In genomic region chr1:44640178-44640865, GRCh38 we compare ENCODE assay signal across 17 cellular contexts. TPM values are rescaled to one million over a fixed set of nuclear protein-coding genes. Genes with fewer than 3 reads are reported as not detected.
A peak's percentile ranks its signal among the peaks of the same experiment; 100 is the strongest.
DNase-seq lines count a peak whose midpoint lies in the region; ATAC-seq, FAIRE-seq and TF ChIP-seq lines count a peak whose summit lies in the region.
"Had no signal": no experiment of that assay in that cellular context is flagged by ENCODE, and none has a peak within 500 bp of the region (broad histone marks: within the 10 kb centered on the region; RNA-seq: fewer than 3 reads in every experiment).

No MANE protein-coding gene starts in this region.

- BruUV-seq in GM12878 (replicated peaks; lab: Mats Ljungman, UMichigan) (no TSS peak), PC-3 (replicated peaks; lab: Mats Ljungman, UMichigan) (no TSS peak)

- 0 out of 2 replicates have a peak, but pooled peaks have one; percentile 11 for TF ChIP-seq POLR2A in GM12878 (IDR thresholded peaks at IDR 0.05; ENCODE audit: low read depth, low read length)

- RAD21 ChIA-PET in GM12878 (lab: Charles Lee; ENCODE audit: unreplicated experiment): no interaction called here

- no peak overlapping the region for H3K9ac ChIP-seq in GM12878 (ENCODE audit: control insufficient read depth, insufficient read depth, low read length)
- H3K9ac ChIP-seq in PC-3 (ENCODE audit: low read length): no peak overlapping the region

- H2AFZ ChIP-seq in GM12878 (ENCODE audit: control insufficient read depth, low read depth, low read length): no peak overlapping the region
- no peak overlapping the region for H2AFZ ChIP-seq in osteoblast (ENCODE audit: low read length)
- no peak overlapping the region for H2AFZ ChIP-seq in PC-3 (ENCODE audit: low read length)

- ATAC-seq in GM12878: no peak
- no peak for ATAC-seq in PC-3
- ATAC-seq in GM21423 (IDR thresholded peaks at IDR 0.05; ENCODE audit: unreplicated experiment): no peak
- ATAC-seq: esophagus mucosa had no signal

- TF ChIP-seq CTCF in HEK293 (tag by site-specific recombination; IDR thresholded peaks at IDR 0.05) (no peak), GM12878 (IDR thresholded peaks at IDR 0.05 in 2 of 3, conservative IDR thresholded peaks at IDR 0.05 in 1 of 3; ENCODE audit: control insufficient read depth in 2 of 3, extremely low read depth in 1 of 3, insufficient read depth in 1 of 3, low read depth in 3 of 3, low read length in 3 of 3) (no peak), osteoblast (IDR thresholded peaks at IDR 0.05; ENCODE audit: extremely low read depth, low read depth, low read length) (no peak), PC-3 (conservative IDR thresholded peaks at IDR 0.05; ENCODE audit: low read depth, low read length) (no peak)

- H3K4me1 ChIP-seq in HEK293 (ENCODE audit: control insufficient read depth, insufficient read depth, low read length) (no peaks in the 10 kb centered on the region), GM12878 (ENCODE audit: control insufficient read depth, insufficient read depth, low read length) (no peaks in the 10 kb centered on the region), osteoblast (ENCODE audit: insufficient read depth, low read length) (peaks cover 10% of the 10 kb centered on the region), PC-3 (ENCODE audit: insufficient read depth, low read length) (peaks cover 11% of the 10 kb centered on the region)

- TF ChIP-seq EP300 in GM12878 (IDR thresholded peaks at IDR 0.05; ENCODE audit: borderline replicate concordance in 1 of 2, control insufficient read depth in 1 of 2, low read depth in 2 of 2, low read length in 2 of 2): no peak

- no peak for TF ChIP-seq RAD21 in GM12878 (IDR thresholded peaks at IDR 0.05; ENCODE audit: insufficient read depth, low read depth, low read length)

- H3K4me2 ChIP-seq in GM12878 (ENCODE audit: control insufficient read depth, insufficient read depth) (no peak overlapping the region), osteoblast (ENCODE audit: insufficient read depth, low read length) (no peak overlapping the region), PC-3 (ENCODE audit: low read length) (no peak overlapping the region)

- no peaks in the 10 kb centered on the region for H3F3A ChIP-seq in PC-3 (ENCODE audit: low read length, unreplicated experiment)

- H3K27me3 ChIP-seq in GM12878 (replicated peaks in 1 of 2; ENCODE audit: control insufficient read depth in 2 of 2, insufficient read depth in 2 of 2, low read length in 1 of 2) (no peaks in the 10 kb centered on the region), osteoblast (ENCODE audit: insufficient read depth, low read length) (no peaks in the 10 kb centered on the region), PC-3 (ENCODE audit: low read length) (no peaks in the 10 kb centered on the region)
- H3K27me3 ChIP-seq: neutrophil, Peyer's patch, suprapubic skin had no signal

- H3K36me3 ChIP-seq in HEK293 (ENCODE audit: control insufficient read depth in 2 of 2, insufficient read depth in 1 of 2, low read length in 2 of 2): peaks cover 0 to 100% of the 10 kb centered on the region in 2 experiments; a peak in 1 of 3 replicates
- H3K36me3 ChIP-seq in GM12878 (ENCODE audit: control insufficient read depth in 2 of 2, insufficient read depth in 2 of 2, low read length in 1 of 2): peaks cover 24 to 44% of the 10 kb centered on the region in 2 experiments
- peaks cover 88% of the 10 kb centered on the region for H3K36me3 ChIP-seq in osteoblast (ENCODE audit: insufficient read depth, low read length)
- H3K36me3 ChIP-seq in PC-3 (ENCODE audit: low read depth, low read length): peaks cover 18% of the 10 kb centered on the region; the same call in 1 of the 2 replicates

- H3K9me2 ChIP-seq in PC-3 (replicated peaks; ENCODE audit: low read length): no peaks in the 10 kb centered on the region

- CTCF ChIA-PET in HEK293 (lab: Yijun Ruan, JAX): interaction anchor here (0.6 kb wide), 1 partner anchor 281 kb away, joined by 3 read pairs; no protein-coding TSS in a partner anchor
- CTCF ChIA-PET in GM12878 (lab: Yijun Ruan, JAX): interaction anchor here (1.7 to 4.4 kb wide), 2 partner anchors 12 to 13 kb away, joined by 6 to 37 read pairs; no protein-coding TSS in a partner anchor
- CTCF ChIA-PET in PC-3 (lab: Charles Lee): no interaction called here

- SMC1A ChIA-PET in GM12878 (lab: Charles Lee; ENCODE audit: uncharacterized antibody, unreplicated experiment): interaction anchor here (1.3 kb wide), 1 partner anchor 8 kb away, joined by 3 read pairs; no protein-coding TSS in a partner anchor

- no peaks in the 10 kb centered on the region; the same call in 1 of the 2 replicates for H4K20me1 ChIP-seq in GM12878 (ENCODE audit: control insufficient read depth, insufficient read depth)
- H4K20me1 ChIP-seq in osteoblast (ENCODE audit: insufficient read depth, low read length): peaks cover 9% of the 10 kb centered on the region
- no peaks in the 10 kb centered on the region for H4K20me1 ChIP-seq in PC-3 (ENCODE audit: low read length)

- no peaks in the 10 kb centered on the region; the same call in 1 of the 2 replicates for H3K79me2 ChIP-seq in GM12878 (ENCODE audit: control insufficient read depth, insufficient read depth, low read length)
- H3K79me2 ChIP-seq in osteoblast (ENCODE audit: insufficient read depth, low read length): peaks cover 7% of the 10 kb centered on the region
- H3K79me2 ChIP-seq in PC-3 (ENCODE audit: low read length): no peaks in the 10 kb centered on the region

- POLR2A ChIA-PET in HEK293 (lab: Yijun Ruan, JAX) (no interaction called here), GM12878 (lab: Charles Lee) (interaction anchor here (1.7 kb wide), 1 partner anchor 9 kb away, joined by 5 read pairs; no protein-coding TSS in a partner anchor), PC-3 (lab: Charles Lee; ENCODE audit: unreplicated experiment) (no interaction called here)

- DNase-seq in NCI-H2081 (lab: John Stamatoyannopoulos, UW) (peak; percentile 72 to 88), GM12878 (ENCODE audit: low read depth, low spot score) (no peak), osteoblast (ENCODE audit: insufficient read length, low spot score, missing footprints) (peak; percentile 73), PC-3 (no peak), HK-2 (ENCODE audit: unreplicated experiment) (no peak)
- DNase-seq: activated CD4-positive, alpha-beta T cell treated with anti-CD3 and anti-CD28 coated beads, Interleukin-2, amount 50 U/mL, for 4 hours; HFFc6; NCI-H446 treated with DMSO at 0.1 percent for 48 hours; Peyer's patch; stimulated activated CD4-positive, alpha-beta T cell treated with anti-CD3 and anti-CD28 coated beads, Interleukin-2, amount 100 ng/mL, for 48 hours had no signal

- intact Hi-C loops in GM12878 (cut with micrococcal nuclease; ENCODE audit: unreplicated experiment) (no loop called here), PC-3 (cut with micrococcal nuclease) (no loop called here)

- H3K4me3 ChIP-seq in HEK293 (ENCODE audit: low read depth, low read length): no peak overlapping the region
- no peak overlapping the region for H3K4me3 ChIP-seq in GM12878
- H3K4me3 ChIP-seq in osteoblast (ENCODE audit: insufficient read depth, low read length): no peak overlapping the region
- no peak overlapping the region for H3K4me3 ChIP-seq in PC-3 (ENCODE audit: low read length)
- H3K4me3 ChIP-seq: Peyer's patch, suprapubic skin had no signal

- in situ Hi-C loops in GM12878 (cut with MboI): no loop called here

- FAIRE-seq in GM12878 (lab: Jason Lieb, UNC): no peak
- FAIRE-seq: G401.6, keratinocyte had no signal

- H3K27ac ChIP-seq in HEK293 (ENCODE audit: extremely low read depth, low read depth, low read length) (no peak overlapping the region), GM12878 (ENCODE audit: control insufficient read depth, insufficient read depth) (no peak overlapping the region), osteoblast (ENCODE audit: low read depth, low read length) (no peak overlapping the region), PC-3 (ENCODE audit: low read length) (no peak overlapping the region)
- H3K27ac ChIP-seq: neutrophil, Peyer's patch, suprapubic skin had no signal

- H3K9me3 ChIP-seq in HEK293 (ENCODE audit: control insufficient read depth, insufficient read depth, low read depth, low read length): no peaks in the 10 kb centered on the region
- H3K9me3 ChIP-seq in GM12878 (replicated peaks; ENCODE audit: control insufficient read depth, insufficient read depth, low read length): no peaks in the 10 kb centered on the region
- H3K9me3 ChIP-seq in osteoblast (ENCODE audit: low read depth, low read length): no peaks in the 10 kb centered on the region
- no peaks in the 10 kb centered on the region for H3K9me3 ChIP-seq in PC-3 (ENCODE audit: low read length)
- H3K9me3 ChIP-seq: neutrophil, Peyer's patch, suprapubic skin had no signal

- 97% methylated on average over 24 of the region's 24 CpGs for WGBS in GM12878 (ENCODE audit: insufficient coverage, insufficient replicate concordance, low lambda C conversion rate, missing lambda C conversion rate)

RNA-seq across cellular contexts. Expression of gene TMEM53, which starts 34.0 kb away (rescaled TPM):
- 6.8 and 6.9 TPM in 2 replicates for total RNA-seq in GM12878 (2013; cell fraction: nucleolus; rRNA removed)
- 11.7 and 16.7 TPM in 2 replicates for total RNA-seq in GM12878 (2014; rRNA removed)
- 6.9 and 7.1 TPM in 2 replicates for total RNA-seq in GM12878 (2014; rRNA removed; fragmentation: Illumina TruSeq; extraction: Trizol)
- total RNA-seq in GM12878 (2021): 13.2 and 13.8 TPM in 2 replicates
- 4.5 TPM for polyA plus RNA-seq in GM12878 (2011; ENCODE audit: low read depth)
- polyA plus RNA-seq in GM12878 (2011; rRNA removed): 3.8 and 6.6 TPM in 2 replicates
- 15.3 and 18.0 TPM in 2 replicates for polyA plus RNA-seq in GM12878 (2011; cell fraction: cytosol; rRNA removed)
- 10.2 and 12.0 TPM in 2 replicates for polyA plus RNA-seq in GM12878 (2011; cell fraction: nucleus; rRNA removed)
- polyA plus RNA-seq in GM12878 (2012): 10.5 and 12.2 TPM in 2 replicates
- polyA plus RNA-seq in GM12878 (2014; fragmentation: Illumina TruSeq; extraction: Trizol): 4.6 and 8.4 TPM in 2 replicates
- polyA plus RNA-seq in GM12878 (2014; fragmentation: Nextera tagmentation; extraction: Ambion mirVana): 1 to 10 TPM; 3.1 to 6.2 TPM
- 17.4 and 18.4 TPM in 2 replicates for polyA plus RNA-seq in GM12878 (2014; rRNA removed)
- polyA plus RNA-seq in GM12878 (2016; fragmentation: Nextera tagmentation; extraction: Ambion mirVana): 10 to 100 TPM; 22.5 to 23.9 TPM
- polyA minus RNA-seq in GM12878 (2011; rRNA and poly(A)+ RNA removed): 5.7 and 11.4 TPM in 2 replicates
- polyA minus RNA-seq in GM12878 (2011; cell fraction: cytosol; rRNA and poly(A)+ RNA removed): 5.7 and 6.1 TPM in 2 replicates
- 2.7 and 3.1 TPM in 2 replicates for polyA minus RNA-seq in GM12878 (2011; cell fraction: nucleus; rRNA and poly(A)+ RNA removed)
- total RNA-seq in osteoblast: 6.9 and 7.7 TPM in 2 replicates
- 9.3 and 12.0 TPM in 2 replicates for total RNA-seq in PC-3 (2014; rRNA removed)

RNA-seq across cellular contexts. Expression of gene ARMH1, which starts 34.2 kb away (rescaled TPM):
- 3.4 and 5.6 TPM in 2 replicates for total RNA-seq in GM12878 (2013; cell fraction: nucleolus; rRNA removed)
- total RNA-seq in GM12878 (2014; rRNA removed) (17.1 and 26.5 TPM in 2 replicates), GM12878 (2014; rRNA removed; fragmentation: Illumina TruSeq; extraction: Trizol) (8.5 and 10.3 TPM in 2 replicates), GM12878 (2021) (15.9 and 18.1 TPM in 2 replicates), osteoblast (3.2 and 4.3 TPM in 2 replicates), PC-3 (2014; rRNA removed) (0.15 TPM in 1 of 2 replicates, not detected in the other)
- 0.87 TPM for polyA plus RNA-seq in GM12878 (2011; ENCODE audit: low read depth)
- polyA plus RNA-seq in GM12878 (2011; rRNA removed) (1.7 and 2.6 TPM in 2 replicates), GM12878 (2014; fragmentation: Illumina TruSeq; extraction: Trizol) (3.8 and 8.3 TPM in 2 replicates), GM12878 (2014; fragmentation: Nextera tagmentation; extraction: Ambion mirVana) (1 to 10 TPM in 1 of 2 experiments, under 1 TPM in 1; 0.93 to 1.8 TPM), GM12878 (2014; rRNA removed) (43.9 and 45.9 TPM in 2 replicates), GM12878 (2016; fragmentation: Nextera tagmentation; extraction: Ambion mirVana) (1 to 10 TPM; 5.6 to 8.1 TPM)
- 2.3 and 4.7 TPM in 2 replicates for polyA plus RNA-seq in GM12878 (2011; cell fraction: cytosol; rRNA removed)
- polyA plus RNA-seq in GM12878 (2011; cell fraction: nucleus; rRNA removed): 36.5 and 40.7 TPM in 2 replicates
- polyA plus RNA-seq in GM12878 (2012): 7.7 and 10.3 TPM in 2 replicates
- polyA minus RNA-seq in GM12878 (2011; rRNA and poly(A)+ RNA removed): 0.80 and 1.3 TPM in 2 replicates
- not detected in 2 replicates for polyA minus RNA-seq in GM12878 (2011; cell fraction: cytosol; rRNA and poly(A)+ RNA removed)
- polyA minus RNA-seq in GM12878 (2011; cell fraction: nucleus; rRNA and poly(A)+ RNA removed): 0.48 and 1.9 TPM in 2 replicates
- total RNA-seq: esophagus mucosa had no signal

Comparison
In these comparisons a context has a peak if more than half of its experiments do, and no peak if none do; other contexts are left out.
1. DNase-seq: peak in NCI-H2081 (2 of 2) and osteoblast (single experiment); none in GM12878 (single experiment), PC-3 (single experiment) and HK-2 (single experiment).